In genomic region chr6:49787176-49787575, GRCh38 we compare ENCODE assay signal across 1 cellular context.
TF ChIP-seq lines count a peak whose summit lies in the region.

TSS of gene PGK2 (minus strand) at chr6:49787285. CDS start at chr6:49787187, 98 bp downstream.

TF ChIP-seq in H1, 55 proteins besides CTCF, POLR2A, EP300 and RAD21 (continued from another document):
- TF ChIP-seq JUN (IDR thresholded peaks at IDR 0.05; ENCODE audit: low read depth, low read length) (no peak), SP1 (IDR thresholded peaks at IDR 0.05; ENCODE audit: low read depth, low read length) (peak; percentile 74; the same call in 1 of the 2 replicates), RNF2 (IDR thresholded peaks at IDR 0.05; ENCODE audit: borderline replicate concordance, low read depth, low read length, missing control alignments, poor library complexity, severe bottlenecking) (no peak), CHD2 (IDR thresholded peaks at IDR 0.05; ENCODE audit: low read length) (peak; percentile 56; the same call in 1 of the 2 replicates), HDAC2 (IDR thresholded peaks at IDR 0.05; ENCODE audit: borderline replicate concordance in 1 of 2, low read depth in 2 of 2, low read length in 2 of 2) (no peak), TAF7 (optimal IDR thresholded peaks at IDR 0.05; ENCODE audit: borderline replicate concordance, low read depth, low read length) (no peak), USF2 (IDR thresholded peaks at IDR 0.05; ENCODE audit: low read length) (no peak), CEBPB (IDR thresholded peaks at IDR 0.05; ENCODE audit: low read depth, low read length) (no peak), CTBP2 (IDR thresholded peaks at IDR 0.05; ENCODE audit: borderline replicate concordance, insufficient read depth, insufficient read length, low read length) (no peak), BRCA1 (IDR thresholded peaks at IDR 0.05; ENCODE audit: low read depth, low read length) (no peak), CHD1 (IDR thresholded peaks at IDR 0.05; ENCODE audit: low read depth, low read length) (no peak), BACH1 (IDR thresholded peaks at IDR 0.05; ENCODE audit: low read length) (no peak), SP2 (IDR thresholded peaks at IDR 0.05; ENCODE audit: low read length) (peak; percentile 49), TBP (IDR thresholded peaks at IDR 0.05; ENCODE audit: low read depth, low read length) (no peak)
